Comparison of ENCODE assay signal across 8 cellular contexts in the genomic region with DNA sequence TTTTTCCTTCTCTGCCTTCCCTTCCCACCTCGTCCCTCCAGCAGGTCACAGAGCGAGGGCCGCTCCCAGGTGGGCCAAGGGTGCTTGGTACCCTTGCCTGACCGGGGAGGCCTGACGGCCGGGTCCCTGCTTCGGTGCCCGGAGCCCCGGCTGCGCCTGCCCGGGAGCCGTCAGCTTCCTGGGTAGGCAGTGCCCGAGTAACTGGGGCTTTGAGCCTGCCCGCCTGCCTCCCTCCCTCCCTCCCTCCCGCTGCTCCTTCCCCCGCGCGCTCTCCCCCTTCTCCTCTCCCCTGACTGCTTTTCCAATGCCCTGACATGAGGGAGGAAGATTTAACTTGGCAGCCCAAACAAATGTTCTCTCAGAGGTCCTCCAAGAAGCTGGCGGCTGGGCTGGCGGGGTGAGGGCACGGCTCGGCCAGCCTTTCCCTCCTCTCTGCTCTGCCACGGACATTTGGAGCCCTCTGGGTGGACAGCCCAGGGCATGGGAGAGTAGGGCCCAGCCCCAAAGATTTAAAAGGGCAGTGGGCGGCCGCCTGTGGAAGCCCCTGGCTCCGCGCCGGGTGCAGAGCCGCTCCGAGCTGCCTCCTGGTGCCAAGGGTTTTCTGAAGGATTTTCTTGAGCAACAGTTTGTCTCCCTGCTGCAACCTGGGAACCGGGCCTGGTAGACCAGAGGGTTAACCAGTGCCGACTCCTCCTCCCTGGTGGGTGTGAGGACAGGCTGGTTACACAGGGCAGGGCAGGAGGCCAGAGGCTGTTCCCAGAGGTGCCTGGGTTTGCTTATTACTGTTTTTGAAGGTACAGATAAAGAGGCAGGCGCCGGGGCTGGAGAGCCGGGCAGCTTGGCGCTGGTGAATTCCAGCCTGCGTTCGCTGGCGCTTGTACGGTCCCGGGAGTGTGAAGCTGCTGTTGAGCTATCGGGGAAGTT. TPM values are rescaled to one million over a fixed set of nuclear protein-coding genes. Genes with fewer than 3 reads are reported as not detected.
A peak's percentile ranks its signal among the peaks of the same experiment; 100 is the strongest.
DNase-seq lines count a peak whose midpoint lies in the region; ATAC-seq and TF ChIP-seq lines count a peak whose summit lies in the region.

No MANE protein-coding gene starts in this region.

- H3K27ac Mint-ChIP-seq in Caco-2 (ENCODE audit: unreplicated experiment): peak overlapping the region; percentile 89

- no peaks in the 10 kb centered on the region for H3K36me3 ChIP-seq in Caco-2 (ENCODE audit: control insufficient read depth, insufficient read depth, low read length)
- H3K36me3 ChIP-seq in spleen: no peaks in the 10 kb centered on the region

- no peak for TF ChIP-seq POLR2A in spleen (IDR thresholded peaks at IDR 0.05)

- H3K4me3 ChIP-seq in Caco-2 (ENCODE audit: low read depth, low read length) (peak overlapping the region; percentile 82), spleen (peak overlapping the region; percentile 65 to 88 (median 76))

- no peak for TF ChIP-seq CTCF in Caco-2 (IDR thresholded peaks at IDR 0.05; ENCODE audit: insufficient read depth in 1 of 2, low read depth in 1 of 2, low read length in 1 of 2, severe bottlenecking in 1 of 2, unreplicated experiment in 1 of 2)
- no peak for TF ChIP-seq CTCF in spleen (IDR thresholded peaks at IDR 0.05 in 8 of 11, conservative IDR thresholded peaks at IDR 0.05 in 3 of 11)

- intact Hi-C loops in Caco-2 (cut with micrococcal nuclease; ENCODE audit: unreplicated experiment) (loop anchor here (1.0 to 5.0 kb wide), 4 partner anchors 22 to 859 kb away; no protein-coding TSS in a partner anchor), left colon (cut with DNase I, micrococcal nuclease) (no loop called here), spleen (cut with DNase I; ENCODE audit: low total_unique reads) (no loop called here)

- no peaks in the 10 kb centered on the region for H3K9me3 Mint-ChIP-seq in Caco-2 (ENCODE audit: unreplicated experiment)

- H3K4me3 Mint-ChIP-seq in Caco-2 (ENCODE audit: unreplicated experiment): peak overlapping the region; percentile 74

- peaks cover 26% of the 10 kb centered on the region for H3K36me3 Mint-ChIP-seq in Caco-2 (ENCODE audit: insufficient read depth, unreplicated experiment)

- ATAC-seq in left colon: peak; percentile 63

- H3K4me1 Mint-ChIP-seq in Caco-2 (ENCODE audit: low read depth, unreplicated experiment): peaks cover 29% of the 10 kb centered on the region

- no peaks in the 10 kb centered on the region for H3K27me3 ChIP-seq in Caco-2 (replicated peaks; ENCODE audit: control insufficient read depth, insufficient read depth, low read length)
- peaks cover 0 to 29% (median 3%) of the 10 kb centered on the region in 7 donors for H3K27me3 ChIP-seq in spleen (replicated peaks in 1 of 7)

- H3K9me3 ChIP-seq in Caco-2 (no peaks in the 10 kb centered on the region), spleen (no peaks in the 10 kb centered on the region)

- WGBS in spleen, 5 donors: 2 to 8% (median 5%) methylated on average over 32 to 42 of the region's 42 CpGs

- CTCF ChIA-PET in Caco-2 (lab: Charles Lee): interaction anchor here (0.6 to 2.2 kb wide), 4 partner anchors 97 to 1826 kb away, joined by 4 to 11 read pairs (median 8); no protein-coding TSS in a partner anchor

- no peaks in the 10 kb centered on the region for H3K27me3 Mint-ChIP-seq in Caco-2 (ENCODE audit: insufficient read depth, unreplicated experiment)

- no TSS peak for BruUV-seq in Caco-2 (replicated peaks; lab: Mats Ljungman, UMichigan)

- POLR2A ChIA-PET in Caco-2 (lab: Charles Lee): no interaction called here

- DNase-seq in Caco-2 (peak; percentile 90 to 91), HuH-7.5 (ENCODE audit: low spot score) (peak; percentile 84), SKM-1 treated with dmso at 0.1 percent for 144 hours (lab: John Stamatoyannopoulos, UW; ENCODE audit: unreplicated experiment) (peak; percentile 68), dedifferentiated amniotic fluid mesenchymal stem cell (ENCODE audit: extremely low spot score) (peak; percentile 76), left colon (peak; percentile 89 to 97), spleen (peak; percentile 90), GDM1 (lab: John Stamatoyannopoulos, UW) (no peak), SHP77 treated with DMSO at 0.1 percent for 48 hours (lab: John Stamatoyannopoulos, UW) (no peak)

- peaks cover 53% of the 10 kb centered on the region for H3K4me1 ChIP-seq in Caco-2
- peaks cover 32 to 90% (median 74%) of the 10 kb centered on the region in 6 donors for H3K4me1 ChIP-seq in spleen

- H3K27ac ChIP-seq in spleen: peak overlapping the region; percentile 76 to 96 (median 94)

RNA-seq across cellular contexts. Expression of a gene that starts 2.1 kb away (rescaled TPM):
- total RNA-seq in Caco-2 (2022) (42.3 and 43.7 TPM in 2 replicates), left colon (10 to 100 TPM; 50.7 to 63.9 TPM), spleen (100 to 1,000 TPM; 117 to 210 (median 129) TPM)
- 10 to 100 TPM; 10.7 to 29.7 (median 11.8) TPM for polyA plus RNA-seq in spleen

Comparison
In these comparisons a context has a peak if more than half of its experiments do, and no peak if none do; other contexts are left out.
1. DNase-seq: peak in Caco-2 (2 of 2), HuH-7.5 (single experiment), SKM-1 treated with dmso at 0.1 percent for 144 hours (single experiment), dedifferentiated amniotic fluid mesenchymal stem cell (single experiment), left colon (2 of 2) and spleen (single experiment); none in GDM1 (single experiment) and SHP77 treated with DMSO at 0.1 percent for 48 hours (single experiment).